ENCODE assay signal across 13 cellular contexts in genomic region chr2:189506514-189506976, GRCh38.
DNase-seq lines count a peak whose midpoint lies in the region; ATAC-seq and TF ChIP-seq lines count a peak whose summit lies in the region.
"Had no signal": no experiment of that assay in that cellular context is flagged by ENCODE, and none has a peak within 500 bp of the region (broad histone marks: within the 10 kb centered on the region; RNA-seq: fewer than 3 reads in every experiment).

No MANE protein-coding gene starts in this region.

- no peak for DNase-seq in CD14-positive monocyte (ENCODE audit: low spot score)
- no peak for DNase-seq in WERI-Rb-1
- peak; percentile 5 for DNase-seq in kidney epithelial cell (ENCODE audit: low read depth)
- DNase-seq in NCI-H1930 (lab: John Stamatoyannopoulos, UW) = no peak
- DNase-seq in DMS 273 (lab: John Stamatoyannopoulos, UW; ENCODE audit: unreplicated experiment) = no peak
- DNase-seq in aorta = no peak
- DNase-seq: NCI-H2107, psoas muscle, SHP77 treated with DMSO at 0.1 percent for 48 hours had no signal

- 65 to 67% methylated on average over 3 of the region's 3 CpGs for WGBS in aorta, 2 donors

- peaks cover 22% of the 10 kb centered on the region for H3K4me1 Mint-ChIP-seq in CD14-positive monocyte

- intact Hi-C loops in CD14-positive monocyte (cut with micrococcal nuclease) (no loop called here), aorta (cut with DNase I) (no loop called here)

- peak overlapping the region in 1 of 2 donors; percentile 12 for H3K4me3 Mint-ChIP-seq in CD14-positive monocyte

- peaks cover 1 to 10% (median 7%) of the 10 kb centered on the region in 7 donors for H3K9me3 Mint-ChIP-seq in CD14-positive monocyte

- H3K27me3 Mint-ChIP-seq in CD14-positive monocyte (ENCODE audit: low read depth in 3 of 3) = peaks cover 0 to 2% (median 0%) of the 10 kb centered on the region in 3 donors

- TF ChIP-seq CTCF in CD14-positive monocyte (IDR thresholded peaks at IDR 0.05) (no peak), WERI-Rb-1 (IDR thresholded peaks at IDR 0.05; ENCODE audit: low read depth, low read length) (no peak), kidney epithelial cell (IDR thresholded peaks at IDR 0.05; ENCODE audit: insufficient read depth, low read length, poor library complexity, severe bottlenecking) (no peak)

- H3K4me3 ChIP-seq in HUES48 (ENCODE audit: low read depth, low read length) (no peak overlapping the region), WERI-Rb-1 (ENCODE audit: low read depth, low read length) (no peak overlapping the region), kidney epithelial cell (ENCODE audit: low read depth, low read length) (no peak overlapping the region), aorta (ENCODE audit: low read length in 2 of 2) (no peak overlapping the region)
- H3K4me3 ChIP-seq: psoas muscle had no signal

- no peaks in the 10 kb centered on the region for H3K36me3 ChIP-seq in HUES48 (ENCODE audit: control insufficient read depth, insufficient read depth, low read length)
- no peaks in the 10 kb centered on the region for H3K36me3 ChIP-seq in WERI-Rb-1
- no peaks in the 10 kb centered on the region for H3K36me3 ChIP-seq in kidney epithelial cell (ENCODE audit: control insufficient read depth, insufficient read depth, low read length)
- no peaks in the 10 kb centered on the region for H3K36me3 ChIP-seq in aorta (ENCODE audit: control insufficient read depth in 1 of 2, insufficient read depth in 2 of 2, low read length in 1 of 2)

- H3K27ac ChIP-seq in HUES48 (ENCODE audit: low read depth, low read length) (peak overlapping the region; percentile 56), WERI-Rb-1 (peak overlapping the region; percentile 61), aorta (ENCODE audit: low read depth in 1 of 2, low read length in 2 of 2) (no peak overlapping the region)
- H3K27ac ChIP-seq: C4-2B, psoas muscle had no signal

- peak overlapping the region in 6 of 7 donors; percentile 41 to 91 (median 76) for H3K27ac Mint-ChIP-seq in CD14-positive monocyte

- ATAC-seq in GM19467 (IDR thresholded peaks at IDR 0.05; ENCODE audit: unreplicated experiment) (no peak), aorta (ENCODE audit: low FRiP score) (no peak)
- ATAC-seq: left lobe of liver, psoas muscle had no signal

- no peak overlapping the region for H3K9ac ChIP-seq in HUES48 (ENCODE audit: low read depth, low read length)

- H3K4me1 ChIP-seq in HUES48 (ENCODE audit: control insufficient read depth, insufficient read depth, low read length) (no peaks in the 10 kb centered on the region), aorta (ENCODE audit: control insufficient read depth in 1 of 2, insufficient read depth in 2 of 2, low read length in 2 of 2) (no peaks in the 10 kb centered on the region)

- H3K27me3 ChIP-seq in HUES48 (ENCODE audit: control insufficient read depth, insufficient read depth, low read length) (no peaks in the 10 kb centered on the region), WERI-Rb-1 (ENCODE audit: insufficient read depth, low read depth, severe bottlenecking) (no peaks in the 10 kb centered on the region), kidney epithelial cell (ENCODE audit: control insufficient read depth, insufficient read depth, low read length) (no peaks in the 10 kb centered on the region), aorta (ENCODE audit: control insufficient read depth in 1 of 2, insufficient read depth in 2 of 2, low read length in 1 of 2) (no peaks in the 10 kb centered on the region)

- no peaks in the 10 kb centered on the region for H3K36me3 Mint-ChIP-seq in CD14-positive monocyte

- H3K9me3 ChIP-seq in HUES48 (ENCODE audit: control insufficient read depth, insufficient read depth, low read length) = no peaks in the 10 kb centered on the region
- H3K9me3 ChIP-seq in WERI-Rb-1 (ENCODE audit: severe bottlenecking) = peaks cover 7% of the 10 kb centered on the region
- H3K9me3 ChIP-seq in aorta (ENCODE audit: control insufficient read depth, low read length) = no peaks in the 10 kb centered on the region
- H3K9me3 ChIP-seq: psoas muscle had no signal

Comparison
In these comparisons a context has a peak if more than half of its experiments do, and no peak if none do; other contexts are left out.
1. H3K27ac ChIP-seq: peak in HUES48 (single experiment) and WERI-Rb-1 (single experiment); none in aorta (0 of 2).